In genomic region chr19:53991224-53992113, GRCh38 we compare ENCODE assay signal across 10 cellular contexts. TPM values are rescaled to one million over a fixed set of nuclear protein-coding genes. Genes with fewer than 3 reads are reported as not detected.
DNase-seq lines count a peak whose midpoint lies in the region; ATAC-seq and TF ChIP-seq lines count a peak whose summit lies in the region.
"Had no signal": no experiment of that assay in that cellular context is flagged by ENCODE, and none has a peak within 500 bp of the region (broad histone marks: within the 10 kb centered on the region; RNA-seq: fewer than 3 reads in every experiment).

Gene CACNG6, plus strand, starts transcription at chr19:53991637. Its CDS starts 1,241 bp downstream, at chr19:53992878.

- peak within 1 kb of the TSS; percentile 12 to 19 for H3K4me3 ChIP-seq in esophagus (ENCODE audit: low read depth in 1 of 2, low read length in 2 of 2)

- TF ChIP-seq CTCF in progenitor cell of endocrine pancreas (IDR thresholded peaks at IDR 0.05; ENCODE audit: unreplicated experiment), result no peak

- H3K27me3 ChIP-seq in esophagus (ENCODE audit: control insufficient read depth in 1 of 2, insufficient read depth in 2 of 2, low read length in 2 of 2), result peaks cover 5 to 18% of the 10 kb centered on the region in 2 donors

- WGBS in esophagus, 2 donors, result 3 to 6% methylated on average over 25 to 66 of the region's 66 CpGs

- no peaks in the 10 kb centered on the region for H3K36me3 ChIP-seq in esophagus (ENCODE audit: control insufficient read depth in 2 of 2, insufficient read depth in 2 of 2, low read length in 1 of 2)

- H3K36me3 Mint-ChIP-seq in progenitor cell of endocrine pancreas (ENCODE audit: insufficient read depth), result no peaks in the 10 kb centered on the region
- H3K36me3 Mint-ChIP-seq: activated naive CD8-positive, alpha-beta T cell treated with anti-CD3 and anti-CD28 coated beads, Interleukin-2, amount 10 ng/mL, durations not matched to agents 7 days and 5 days had no signal

- H3K4me3 Mint-ChIP-seq in progenitor cell of endocrine pancreas (ENCODE audit: low read depth), result peak within 1 kb of the TSS; percentile 70
- H3K4me3 Mint-ChIP-seq: activated naive CD8-positive, alpha-beta T cell treated with anti-CD3 and anti-CD28 coated beads, Interleukin-2, amount 10 ng/mL, durations not matched to agents 7 days and 5 days had no signal

- no peaks in the 10 kb centered on the region for H3K9me3 ChIP-seq in esophagus (ENCODE audit: control insufficient read depth in 2 of 2, insufficient read depth in 1 of 2, low read depth in 1 of 2, low read length in 1 of 2)

- H3K4me1 Mint-ChIP-seq in progenitor cell of endocrine pancreas (ENCODE audit: low read depth), result peaks cover 3% of the 10 kb centered on the region
- H3K4me1 Mint-ChIP-seq: activated naive CD8-positive, alpha-beta T cell treated with anti-CD3 and anti-CD28 coated beads, Interleukin-2, amount 10 ng/mL, durations not matched to agents 7 days and 5 days had no signal

- peak within 1 kb of the TSS; percentile 40 for H3K27ac Mint-ChIP-seq in progenitor cell of endocrine pancreas
- H3K27ac Mint-ChIP-seq: activated naive CD8-positive, alpha-beta T cell treated with anti-CD3 and anti-CD28 coated beads, Interleukin-2, amount 10 ng/mL, durations not matched to agents 7 days and 5 days had no signal

- no peaks in the 10 kb centered on the region for H3K9me3 Mint-ChIP-seq in progenitor cell of endocrine pancreas (ENCODE audit: low read depth)
- H3K9me3 Mint-ChIP-seq: activated naive CD8-positive, alpha-beta T cell treated with anti-CD3 and anti-CD28 coated beads, Interleukin-2, amount 10 ng/mL, durations not matched to agents 7 days and 5 days had no signal

- H3K27ac ChIP-seq in esophagus (ENCODE audit: low read depth in 2 of 2, low read length in 1 of 2), result no peak within 1 kb of the TSS

- H3K27me3 Mint-ChIP-seq in progenitor cell of endocrine pancreas, result peaks cover 28% of the 10 kb centered on the region

- no peak for ATAC-seq in GM21529 (IDR thresholded peaks at IDR 0.05; ENCODE audit: unreplicated experiment)

- peaks cover 3 to 4% of the 10 kb centered on the region in 2 donors for H3K4me1 ChIP-seq in esophagus (ENCODE audit: control insufficient read depth in 2 of 2, insufficient read depth in 2 of 2, low read length in 1 of 2)

- no peak for TF ChIP-seq POLR2A in erythroblast (IDR thresholded peaks at IDR 0.05; ENCODE audit: low read length)

- DNase-seq in EL (peak; percentile 31), NCI-H226 (peak; percentile 43), progenitor cell of endocrine pancreas (ENCODE audit: low spot score, unreplicated experiment) (peak; percentile 62), NCI-H2029 (lab: John Stamatoyannopoulos, UW) (no peak), COLO829 (ENCODE audit: low spot score) (no peak), erythroblast (lab: John Stamatoyannopoulos, UW) (no peak)
- DNase-seq: activated naive CD8-positive, alpha-beta T cell treated with anti-CD3 and anti-CD28 coated beads, Interleukin-2, amount 10 ng/mL, durations not matched to agents 7 days and 5 days had no signal

RNA-seq across cellular contexts. Expression of gene CACNG6, which starts in this region (rescaled TPM):
- polyA plus RNA-seq in esophagus, result not detected
- 7.6 and 8.4 TPM in 2 replicates for total RNA-seq in progenitor cell of endocrine pancreas
- total RNA-seq: activated naive CD8-positive, alpha-beta T cell treated with anti-CD3 and anti-CD28 coated beads, Interleukin-2, amount 10 ng/mL, durations not matched to agents 7 days and 5 days; posterior vena cava had no signal

Comparison
In these comparisons a context has a peak if more than half of its experiments do, and no peak if none do; other contexts are left out.
1. DNase-seq: peak in EL (single experiment), NCI-H226 (single experiment) and progenitor cell of endocrine pancreas (single experiment); none in NCI-H2029 (single experiment), COLO829 (single experiment) and erythroblast (0 of 2).